ENCODE assay signal across 7 cellular contexts in the genomic region with DNA sequence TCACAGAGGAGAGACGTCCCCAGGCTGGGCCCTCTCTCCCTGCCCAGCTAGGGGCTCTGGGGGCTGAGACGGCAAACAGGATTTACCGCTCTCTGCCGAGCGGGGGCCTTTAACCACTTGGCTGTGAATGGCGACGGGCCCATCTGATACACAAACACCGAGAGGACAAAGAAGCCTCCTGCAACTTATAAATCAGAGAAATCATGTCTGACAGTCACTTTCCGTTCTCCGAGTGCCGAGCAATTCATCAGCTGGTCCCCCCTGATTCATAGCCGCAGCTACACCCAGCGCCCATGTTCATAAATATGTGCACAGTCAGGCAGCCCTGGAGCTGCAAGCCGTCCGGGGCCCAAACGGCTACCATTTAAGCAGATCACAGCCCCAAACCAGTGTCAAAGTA.
A peak's percentile ranks its signal among the peaks of the same experiment; 100 is the strongest.
DNase-seq lines count a peak whose midpoint lies in the region; ATAC-seq and TF ChIP-seq lines count a peak whose summit lies in the region.

No MANE protein-coding gene starts in this region.

- peaks cover 0 to 17% (median 6%) of the 10 kb centered on the region in 4 donors for H3K4me1 ChIP-seq in stomach

- H3K9me3 ChIP-seq in stomach = no peaks in the 10 kb centered on the region

- WGBS in stomach, 5 donors = 4 to 16% (median 9%) methylated on average over 15 to 16 of the region's 16 CpGs

- intact Hi-C loops in stomach (cut with DNase I; ENCODE audit: low total_unique reads) = no loop called here

- peak overlapping the region; percentile 31 to 40 (median 36) for H3K4me3 ChIP-seq in stomach

- TF ChIP-seq POLR2A in stomach (IDR thresholded peaks at IDR 0.05) = no peak

- H3K27ac ChIP-seq in layer of hippocampus (ENCODE audit: low read depth, low read length) (peak overlapping the region; percentile 22), stomach (peak overlapping the region in 3 of 5 donors; percentile 8 to 56 (median 12))

- TF ChIP-seq CTCF in stomach (IDR thresholded peaks at IDR 0.05) = no peak

- no peak for ATAC-seq in HG03196 (IDR thresholded peaks at IDR 0.05; ENCODE audit: unreplicated experiment)
- ATAC-seq in esophagus mucosa = no peak

- no peaks in the 10 kb centered on the region for H3K36me3 ChIP-seq in stomach

- DNase-seq in KG1 (lab: John Stamatoyannopoulos, UW) (peak; percentile 24), stomach (no peak), COLO668 (lab: John Stamatoyannopoulos, UW; ENCODE audit: unreplicated experiment) (no peak)
- DNase-seq in activated naive CD4-positive, alpha-beta T cell treated with anti-CD3 and anti-CD28 coated beads, Interleukin-2, amount 50 U/mL, for 16 hours = peak; percentile 37

- TF ChIP-seq EP300 in stomach (IDR thresholded peaks at IDR 0.05) = no peak

- H3K27me3 ChIP-seq in layer of hippocampus (ENCODE audit: control insufficient read depth, insufficient read depth, low read length) = peaks cover 2% of the 10 kb centered on the region
- H3K27me3 ChIP-seq in stomach = peaks cover 0 to 19% (median 0%) of the 10 kb centered on the region in 3 donors

Comparison
In these comparisons a context has a peak if more than half of its experiments do, and no peak if none do; other contexts are left out.
1. DNase-seq: peak in KG1 (single experiment) and activated naive CD4-positive, alpha-beta T cell treated with anti-CD3 and anti-CD28 coated beads, Interleukin-2, amount 50 U/mL, for 16 hours (single experiment); none in stomach (single experiment) and COLO668 (single experiment).